ENCODE assay signal across 20 cellular contexts in genomic region chr9:2177121-2177520, GRCh38.
DNase-seq lines count a peak whose midpoint lies in the region; ATAC-seq, FAIRE-seq and TF ChIP-seq lines count a peak whose summit lies in the region.
"Had no signal": no experiment of that assay in that cellular context is flagged by ENCODE, and none has a peak within 500 bp of the region (broad histone marks: within the 10 kb centered on the region; RNA-seq: fewer than 3 reads in every experiment).

No MANE protein-coding gene starts in this region.

- SMC1A ChIA-PET in GM12878 (lab: Charles Lee; ENCODE audit: uncharacterized antibody, unreplicated experiment), result interaction anchor here (0.6 to 1.6 kb wide), 7 partner anchors 9 to 380 kb away, joined by 3 to 5 read pairs (median 3); no protein-coding TSS in a partner anchor

- no peaks in the 10 kb centered on the region for H3K27me3 Mint-ChIP-seq in activated CD4-positive, alpha-beta T cell treated with anti-CD3 and anti-CD28 coated beads, Interleukin-2, amount 10 ng/mL, durations not matched to agents 7 days and 5 days
- H3K27me3 Mint-ChIP-seq in activated CD4-positive, alpha-beta T cell treated with anti-CD3 and anti-CD28 coated beads, Interleukin-2, amount 10 ng/mL, durations not matched to agents 24 days and 14 days, result no peaks in the 10 kb centered on the region
- H3K27me3 Mint-ChIP-seq in activated CD8-positive, alpha-beta T cell treated with anti-CD3 and anti-CD28 coated beads, Interleukin-2, amount 10 ng/mL, durations not matched to agents 7 days and 5 days (ENCODE audit: low read depth), result no peaks in the 10 kb centered on the region
- H3K27me3 Mint-ChIP-seq: B cell; CD4-positive, alpha-beta T cell had no signal

- H3K9me3 ChIP-seq in HEK293 (ENCODE audit: control insufficient read depth, insufficient read depth, low read depth, low read length) (no peaks in the 10 kb centered on the region), GM12878 (replicated peaks; ENCODE audit: control insufficient read depth, insufficient read depth, low read length) (no peaks in the 10 kb centered on the region)
- H3K9me3 ChIP-seq: Caco-2 had no signal

- POLR2A ChIA-PET in activated CD4-positive, alpha-beta T cell treated with anti-CD3 and anti-CD28 coated beads, Interleukin-2, amount 10 ng/mL, durations not matched to agents 7 days and 5 days (lab: Charles Lee), result no interaction called here
- POLR2A ChIA-PET in HEK293 (lab: Yijun Ruan, JAX), result no interaction called here
- POLR2A ChIA-PET in GM12878 (lab: Charles Lee), result no interaction called here
- POLR2A ChIA-PET in activated CD8-positive, alpha-beta T cell treated with anti-CD3 and anti-CD28 coated beads, Interleukin-2, amount 10 ng/mL, durations not matched to agents 7 days and 5 days (lab: Charles Lee), result no interaction called here

- no peak for FAIRE-seq in GM12878 (lab: Jason Lieb, UNC)
- FAIRE-seq: A549, D721Med, G401.6, GM12892, GM18507 had no signal

- in situ Hi-C loops in GM12878 (cut with MboI), result no loop called here

- H3K4me1 ChIP-seq in HEK293 (ENCODE audit: control insufficient read depth, insufficient read depth, low read length) (no peaks in the 10 kb centered on the region), GM12878 (ENCODE audit: control insufficient read depth, insufficient read depth, low read length) (no peaks in the 10 kb centered on the region)
- H3K4me1 ChIP-seq: A549, Caco-2 had no signal

- peaks cover 0 to 6% of the 10 kb centered on the region in 2 experiments; a peak in 1 of 3 replicates for H3K36me3 ChIP-seq in HEK293 (ENCODE audit: control insufficient read depth in 2 of 2, insufficient read depth in 1 of 2, low read length in 2 of 2)
- peaks cover 7 to 30% of the 10 kb centered on the region in 2 experiments; a peak in 3 of 4 replicates for H3K36me3 ChIP-seq in GM12878 (ENCODE audit: control insufficient read depth in 2 of 2, insufficient read depth in 2 of 2, low read length in 1 of 2)

- peaks cover 6% of the 10 kb centered on the region for H3K4me1 Mint-ChIP-seq in activated CD4-positive, alpha-beta T cell treated with anti-CD3 and anti-CD28 coated beads, Interleukin-2, amount 10 ng/mL, durations not matched to agents 7 days and 5 days
- H3K4me1 Mint-ChIP-seq in activated CD4-positive, alpha-beta T cell treated with anti-CD3 and anti-CD28 coated beads, Interleukin-2, amount 10 ng/mL, durations not matched to agents 24 days and 14 days, result peaks cover 3% of the 10 kb centered on the region
- no peaks in the 10 kb centered on the region for H3K4me1 Mint-ChIP-seq in activated CD8-positive, alpha-beta T cell treated with anti-CD3 and anti-CD28 coated beads, Interleukin-2, amount 10 ng/mL, durations not matched to agents 7 days and 5 days (ENCODE audit: low read depth)
- H3K4me1 Mint-ChIP-seq: B cell had no signal

- RAD21 ChIA-PET in GM12878 (lab: Charles Lee; ENCODE audit: unreplicated experiment), result interaction anchor here (0.7 to 1.8 kb wide), 2 partner anchors 7 to 31 kb away, joined by 3 to 4 read pairs; no protein-coding TSS in a partner anchor

- ATAC-seq in GM12878, result no peak
- ATAC-seq in activated CD8-positive, alpha-beta T cell treated with anti-CD3 and anti-CD28 coated beads, Interleukin-2, amount 10 ng/mL, durations not matched to agents 7 days and 5 days, result no peak
- ATAC-seq: A549; CD8-positive, alpha-beta T cell had no signal

- H3K4me2 ChIP-seq in GM12878 (ENCODE audit: control insufficient read depth, insufficient read depth), result no peak overlapping the region
- H3K4me2 ChIP-seq: A549; BLaER1 treated with 17β-estradiol and CSF1 and Interleukin-3, amounts not matched to agents 10 nM and 100 nM had no signal

- CTCF ChIA-PET in activated CD4-positive, alpha-beta T cell treated with anti-CD3 and anti-CD28 coated beads, Interleukin-2, amount 10 ng/mL, durations not matched to agents 7 days and 5 days (lab: Charles Lee), result no interaction called here
- CTCF ChIA-PET in HEK293 (lab: Yijun Ruan, JAX) (interaction anchor here (0.9 to 1.0 kb wide), 2 partner anchors 10 to 45 kb away, joined by 4 to 7 read pairs; no protein-coding TSS in a partner anchor), GM12878 (lab: Yijun Ruan, JAX) (interaction anchor here (0.6 to 6.0 kb wide), 3 partner anchors 29 to 564 kb away, joined by 3 to 61 read pairs (median 6); no protein-coding TSS in a partner anchor)
- CTCF ChIA-PET in activated CD8-positive, alpha-beta T cell treated with anti-CD3 and anti-CD28 coated beads, Interleukin-2, amount 10 ng/mL, durations not matched to agents 7 days and 5 days (lab: Charles Lee), result no interaction called here

- peaks cover 2% of the 10 kb centered on the region for H3K79me2 ChIP-seq in GM12878 (ENCODE audit: control insufficient read depth, insufficient read depth, low read length)

- no peak for TF ChIP-seq EP300 in GM12878 (IDR thresholded peaks at IDR 0.05; ENCODE audit: borderline replicate concordance in 1 of 2, control insufficient read depth in 1 of 2, low read depth in 2 of 2, low read length in 2 of 2)

- no peak overlapping the region for H2AFZ ChIP-seq in GM12878 (ENCODE audit: control insufficient read depth, low read depth, low read length)

- H3K9me3 Mint-ChIP-seq in activated CD4-positive, alpha-beta T cell treated with anti-CD3 and anti-CD28 coated beads, Interleukin-2, amount 10 ng/mL, durations not matched to agents 7 days and 5 days, result no peaks in the 10 kb centered on the region
- H3K9me3 Mint-ChIP-seq in activated CD4-positive, alpha-beta T cell treated with anti-CD3 and anti-CD28 coated beads, Interleukin-2, amount 10 ng/mL, durations not matched to agents 24 days and 14 days, result peaks cover 5% of the 10 kb centered on the region
- no peaks in the 10 kb centered on the region for H3K9me3 Mint-ChIP-seq in activated CD8-positive, alpha-beta T cell treated with anti-CD3 and anti-CD28 coated beads, Interleukin-2, amount 10 ng/mL, durations not matched to agents 7 days and 5 days (ENCODE audit: insufficient read depth)
- H3K9me3 Mint-ChIP-seq: CD4-positive, alpha-beta T cell; CD8-positive, alpha-beta T cell had no signal

- peak overlapping the region; percentile 39 for H3K27ac Mint-ChIP-seq in activated CD4-positive, alpha-beta T cell treated with anti-CD3 and anti-CD28 coated beads, Interleukin-2, amount 10 ng/mL, durations not matched to agents 7 days and 5 days
- no peak overlapping the region for H3K27ac Mint-ChIP-seq in activated CD4-positive, alpha-beta T cell treated with anti-CD3 and anti-CD28 coated beads, Interleukin-2, amount 10 ng/mL, durations not matched to agents 24 days and 14 days
- H3K27ac Mint-ChIP-seq in activated CD8-positive, alpha-beta T cell treated with anti-CD3 and anti-CD28 coated beads, Interleukin-2, amount 10 ng/mL, durations not matched to agents 7 days and 5 days, result no peak overlapping the region
- H3K27ac Mint-ChIP-seq: B cell; CD4-positive, alpha-beta T cell had no signal

- BruUV-seq in GM12878 (replicated peaks; lab: Mats Ljungman, UMichigan), result no TSS peak

- TF ChIP-seq CTCF in HEK293 (tag by site-specific recombination; IDR thresholded peaks at IDR 0.05), result no peak
- no peak for TF ChIP-seq CTCF in GM12878 (IDR thresholded peaks at IDR 0.05 in 2 of 3, conservative IDR thresholded peaks at IDR 0.05 in 1 of 3; ENCODE audit: control insufficient read depth in 2 of 3, extremely low read depth in 1 of 3, insufficient read depth in 1 of 3, low read depth in 3 of 3, low read length in 3 of 3)

- 100% methylated on average over 2 of the region's 2 CpGs for WGBS in GM12878 (ENCODE audit: insufficient coverage, insufficient replicate concordance, low lambda C conversion rate, missing lambda C conversion rate)

- DNase-seq in activated CD4-positive, alpha-beta T cell treated with anti-CD3 and anti-CD28 coated beads, Interleukin-2, amount 10 ng/mL, durations not matched to agents 7 days and 5 days, result no peak
- DNase-seq in activated CD4-positive, alpha-beta T cell treated with anti-CD3 and anti-CD28 coated beads, Interleukin-2, amount 10 ng/mL, durations not matched to agents 24 days and 14 days, result no peak
- DNase-seq in GM12878 (ENCODE audit: low read depth, low spot score) (no peak), midbrain (lab: John Stamatoyannopoulos, UW) (no peak)
- DNase-seq in activated CD8-positive, alpha-beta T cell treated with anti-CD3 and anti-CD28 coated beads, Interleukin-2, amount 10 ng/mL, durations not matched to agents 7 days and 5 days, result no peak
- DNase-seq: AML-193; Caco-2; Calu3; CD4-positive, alpha-beta T cell; CD8-positive, alpha-beta T cell; GF-D8 had no signal

- peaks cover 28% of the 10 kb centered on the region for H3K36me3 Mint-ChIP-seq in activated CD4-positive, alpha-beta T cell treated with anti-CD3 and anti-CD28 coated beads, Interleukin-2, amount 10 ng/mL, durations not matched to agents 7 days and 5 days (ENCODE audit: low read depth)
- H3K36me3 Mint-ChIP-seq in activated CD4-positive, alpha-beta T cell treated with anti-CD3 and anti-CD28 coated beads, Interleukin-2, amount 10 ng/mL, durations not matched to agents 24 days and 14 days (ENCODE audit: low read depth), result peaks cover 22% of the 10 kb centered on the region
- H3K36me3 Mint-ChIP-seq in activated CD8-positive, alpha-beta T cell treated with anti-CD3 and anti-CD28 coated beads, Interleukin-2, amount 10 ng/mL, durations not matched to agents 7 days and 5 days (ENCODE audit: low read depth), result peaks cover 30% of the 10 kb centered on the region

- H3K9ac ChIP-seq in GM12878 (ENCODE audit: control insufficient read depth, insufficient read depth, low read length), result no peak overlapping the region
- H3K9ac ChIP-seq: BLaER1 treated with 17β-estradiol and CSF1 and Interleukin-3, amounts not matched to agents 10 nM and 100 nM had no signal

- no peak for TF ChIP-seq POLR2A in GM12878 (IDR thresholded peaks at IDR 0.05; ENCODE audit: low read depth, low read length)

- H3K4me3 Mint-ChIP-seq in activated CD4-positive, alpha-beta T cell treated with anti-CD3 and anti-CD28 coated beads, Interleukin-2, amount 10 ng/mL, durations not matched to agents 7 days and 5 days, result no peak overlapping the region
- H3K4me3 Mint-ChIP-seq in activated CD4-positive, alpha-beta T cell treated with anti-CD3 and anti-CD28 coated beads, Interleukin-2, amount 10 ng/mL, durations not matched to agents 24 days and 14 days, result no peak overlapping the region
- no peak overlapping the region for H3K4me3 Mint-ChIP-seq in activated CD8-positive, alpha-beta T cell treated with anti-CD3 and anti-CD28 coated beads, Interleukin-2, amount 10 ng/mL, durations not matched to agents 7 days and 5 days
- H3K4me3 Mint-ChIP-seq: B cell; CD4-positive, alpha-beta T cell; CD8-positive, alpha-beta T cell had no signal

- no peaks in the 10 kb centered on the region for H4K20me1 ChIP-seq in GM12878 (ENCODE audit: control insufficient read depth, insufficient read depth)

- H3K27me3 ChIP-seq in GM12878 (replicated peaks in 1 of 2; ENCODE audit: control insufficient read depth in 2 of 2, insufficient read depth in 2 of 2, low read length in 1 of 2), result no peaks in the 10 kb centered on the region
- H3K27me3 ChIP-seq: BLaER1 treated with 17β-estradiol and CSF1 and Interleukin-3, amounts not matched to agents 10 nM and 100 nM had no signal

- H3K4me3 ChIP-seq in HEK293 (ENCODE audit: low read depth, low read length) (no peak overlapping the region), GM12878 (no peak overlapping the region)
- H3K4me3 ChIP-seq: A549; BLaER1 treated with 17β-estradiol and CSF1 and Interleukin-3, amounts not matched to agents 10 nM and 100 nM had no signal

- intact Hi-C loops in activated CD4-positive, alpha-beta T cell treated with anti-CD3 and anti-CD28 coated beads, Interleukin-2, amount 10 ng/mL, durations not matched to agents 24 days and 14 days (cut with micrococcal nuclease), result no loop called here
- intact Hi-C loops in GM12878 (cut with micrococcal nuclease; ENCODE audit: unreplicated experiment), result no loop called here

- TF ChIP-seq RAD21 in GM12878 (IDR thresholded peaks at IDR 0.05; ENCODE audit: insufficient read depth, low read depth, low read length), result no peak

- H3K27ac ChIP-seq in HEK293 (ENCODE audit: extremely low read depth, low read depth, low read length) (no peak overlapping the region), GM12878 (ENCODE audit: control insufficient read depth, insufficient read depth) (no peak overlapping the region)
- H3K27ac ChIP-seq: 22Rv1; A549; BLaER1 treated with 17β-estradiol and CSF1 and Interleukin-3, amounts not matched to agents 10 nM and 100 nM had no signal

Comparison
In these comparisons a context has a peak if more than half of its experiments do, and no peak if none do; other contexts are left out.
1. CTCF ChIA-PET loops: an anchor here in HEK293 (0.9 to 1.0 kb wide) and GM12878 (0.6 to 6.0 kb wide); none called in activated CD4-positive, alpha-beta T cell treated with anti-CD3 and anti-CD28 coated beads, Interleukin-2, amount 10 ng/mL, durations not matched to agents 7 days and 5 days and activated CD8-positive, alpha-beta T cell treated with anti-CD3 and anti-CD28 coated beads, Interleukin-2, amount 10 ng/mL, durations not matched to agents 7 days and 5 days.